In genomic region chr1:37474051-37474696, GRCh38 we compare ENCODE assay signal across 1 cellular context.
TF ChIP-seq lines count a peak whose summit lies in the region.

ZC3H12A (plus strand) TSS chr1:37474580; CDS start chr1:37475497, 917 bp downstream.

TF ChIP-seq in GM12878, 131 proteins besides CTCF, POLR2A, EP300 and RAD21 (continued from another document and continues in another):
- TF ChIP-seq SKIL (IDR thresholded peaks at IDR 0.05; ENCODE audit: low read depth, poor library complexity, severe bottlenecking) (no peak), JUND (IDR thresholded peaks at IDR 0.05; ENCODE audit: low read depth, low read length) (0 out of 2 replicates have a peak, but pooled peaks have one; percentile 8), MAX (IDR thresholded peaks at IDR 0.05; ENCODE audit: low read depth, low read length) (no peak), ZNF384 (IDR thresholded peaks at IDR 0.05; ENCODE audit: borderline replicate concordance, low read depth, low read length) (no peak), KDM1A (IDR thresholded peaks at IDR 0.05; ENCODE audit: borderline replicate concordance) (no peak), RELB (IDR thresholded peaks at IDR 0.05; ENCODE audit: low read depth) (no peak), SIN3A (IDR thresholded peaks at IDR 0.05; ENCODE audit: low read depth, low read length) (peak; percentile 61; the same call in 1 of the 2 replicates), CBX5 (IDR thresholded peaks at IDR 0.05; ENCODE audit: low read depth) (no peak), POLR2AphosphoS2 (IDR thresholded peaks at IDR 0.05; ENCODE audit: low read depth, low read length) (peak; percentile 97), EED (IDR thresholded peaks at IDR 0.05; ENCODE audit: low read depth) (no peak), CUX1 (IDR thresholded peaks at IDR 0.05; ENCODE audit: insufficient replicate concordance, low read depth, low read length) (no peak), MEF2B (IDR thresholded peaks at IDR 0.05; ENCODE audit: partially characterized antibody, poor library complexity, severe bottlenecking) (no peak), SMC3 (IDR thresholded peaks at IDR 0.05; ENCODE audit: borderline replicate concordance, low read length) (no peak), ATF7 (IDR thresholded peaks at IDR 0.05; ENCODE audit: low read depth) (no peak), YY1 (IDR thresholded peaks at IDR 0.05; ENCODE audit: low read depth, low read length) (peak; percentile 87), ATF2 (IDR thresholded peaks at IDR 0.05; ENCODE audit: low read length) (no peak), BRCA1 (IDR thresholded peaks at IDR 0.05; ENCODE audit: low read depth, low read length) (no peak), MTA3 (IDR thresholded peaks at IDR 0.05; ENCODE audit: borderline replicate concordance, low read length) (no peak), BMI1 (IDR thresholded peaks at IDR 0.05; ENCODE audit: borderline replicate concordance) (no peak), ZNF24 (IDR thresholded peaks at IDR 0.05) (no peak; the same call in 1 of the 2 replicates), MTA2 (IDR thresholded peaks at IDR 0.05; ENCODE audit: low read depth) (no peak), RFX5 (IDR thresholded peaks at IDR 0.05; ENCODE audit: low read depth, low read length) (no peak), KAT2A (conservative IDR thresholded peaks at IDR 0.05; ENCODE audit: control insufficient read depth, low read depth, low read length) (no peak), FOS (IDR thresholded peaks at IDR 0.05; ENCODE audit: borderline replicate concordance, extremely low read depth, insufficient read length) (no peak), HDAC2 (IDR thresholded peaks at IDR 0.05) (no peak), PRDM15 (CRISPR knock-in tag; IDR thresholded peaks at IDR 0.05) (no peak), ZBED1 (IDR thresholded peaks at IDR 0.05; ENCODE audit: borderline replicate concordance) (no peak), CBX3 (IDR thresholded peaks at IDR 0.05; ENCODE audit: borderline replicate concordance, low read depth) (no peak), CREB1 (IDR thresholded peaks at IDR 0.05; ENCODE audit: low read depth) (no peak), BHLHE40 (IDR thresholded peaks at IDR 0.05; ENCODE audit: borderline replicate concordance in 1 of 2, low read depth in 2 of 2, low read length in 1 of 2) (peak in 1 of 2 experiments; percentile 72; a peak in 2 of 4 replicates), SIX5 (IDR thresholded peaks at IDR 0.05; ENCODE audit: low read depth, low read length, severe bottlenecking) (no peak), SUPT20H (IDR thresholded peaks at IDR 0.05; ENCODE audit: borderline replicate concordance, control insufficient read depth, low read depth, low read length) (no peak), MXI1 (IDR thresholded peaks at IDR 0.05; ENCODE audit: low read depth, low read length) (peak; percentile 75)
- TF ChIP-seq, protein P1, sequence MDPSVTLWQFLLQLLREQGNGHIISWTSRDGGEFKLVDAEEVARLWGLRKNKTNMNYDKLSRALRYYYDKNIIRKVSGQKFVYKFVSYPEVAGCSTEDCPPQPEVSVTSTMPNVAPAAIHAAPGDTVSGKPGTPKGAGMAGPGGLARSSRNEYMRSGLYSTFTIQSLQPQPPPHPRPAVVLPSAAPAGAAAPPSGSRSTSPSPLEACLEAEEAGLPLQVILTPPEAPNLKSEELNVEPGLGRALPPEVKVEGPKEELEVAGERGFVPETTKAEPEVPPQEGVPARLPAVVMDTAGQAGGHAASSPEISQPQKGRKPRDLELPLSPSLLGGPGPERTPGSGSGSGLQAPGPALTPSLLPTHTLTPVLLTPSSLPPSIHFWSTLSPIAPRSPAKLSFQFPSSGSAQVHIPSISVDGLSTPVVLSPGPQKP (IDR thresholded peaks at IDR 0.05; ENCODE audit: low read depth, low read length), result no peak
- TF ChIP-seq, protein P2, sequence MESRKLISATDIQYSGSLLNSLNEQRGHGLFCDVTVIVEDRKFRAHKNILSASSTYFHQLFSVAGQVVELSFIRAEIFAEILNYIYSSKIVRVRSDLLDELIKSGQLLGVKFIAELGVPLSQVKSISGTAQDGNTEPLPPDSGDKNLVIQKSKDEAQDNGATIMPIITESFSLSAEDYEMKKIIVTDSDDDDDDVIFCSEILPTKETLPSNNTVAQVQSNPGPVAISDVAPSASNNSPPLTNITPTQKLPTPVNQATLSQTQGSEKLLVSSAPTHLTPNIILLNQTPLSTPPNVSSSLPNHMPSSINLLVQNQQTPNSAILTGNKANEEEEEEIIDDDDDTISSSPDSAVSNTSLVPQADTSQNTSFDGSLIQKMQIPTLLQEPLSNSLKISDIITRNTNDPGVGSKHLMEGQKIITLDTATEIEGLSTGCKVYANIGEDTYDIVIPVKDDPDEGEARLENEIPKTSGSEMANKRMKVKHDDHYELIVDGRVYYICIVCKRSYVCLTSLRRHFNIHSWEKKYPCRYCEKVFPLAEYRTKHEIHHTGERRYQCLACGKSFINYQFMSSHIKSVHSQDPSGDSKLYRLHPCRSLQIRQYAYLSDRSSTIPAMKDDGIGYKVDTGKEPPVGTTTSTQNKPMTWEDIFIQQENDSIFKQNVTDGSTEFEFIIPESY (IDR thresholded peaks at IDR 0.05), result no peak
- TF ChIP-seq, protein P3, sequence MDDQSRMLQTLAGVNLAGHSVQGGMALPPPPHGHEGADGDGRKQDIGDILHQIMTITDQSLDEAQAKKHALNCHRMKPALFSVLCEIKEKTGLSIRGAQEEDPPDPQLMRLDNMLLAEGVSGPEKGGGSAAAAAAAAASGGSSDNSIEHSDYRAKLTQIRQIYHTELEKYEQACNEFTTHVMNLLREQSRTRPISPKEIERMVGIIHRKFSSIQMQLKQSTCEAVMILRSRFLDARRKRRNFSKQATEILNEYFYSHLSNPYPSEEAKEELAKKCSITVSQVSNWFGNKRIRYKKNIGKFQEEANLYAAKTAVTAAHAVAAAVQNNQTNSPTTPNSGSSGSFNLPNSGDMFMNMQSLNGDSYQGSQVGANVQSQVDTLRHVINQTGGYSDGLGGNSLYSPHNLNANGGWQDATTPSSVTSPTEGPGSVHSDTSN (IDR thresholded peaks at IDR 0.05; ENCODE audit: insufficient replicate concordance, low read depth, low read length), result peak; percentile 22
- TF ChIP-seq, protein P4, sequence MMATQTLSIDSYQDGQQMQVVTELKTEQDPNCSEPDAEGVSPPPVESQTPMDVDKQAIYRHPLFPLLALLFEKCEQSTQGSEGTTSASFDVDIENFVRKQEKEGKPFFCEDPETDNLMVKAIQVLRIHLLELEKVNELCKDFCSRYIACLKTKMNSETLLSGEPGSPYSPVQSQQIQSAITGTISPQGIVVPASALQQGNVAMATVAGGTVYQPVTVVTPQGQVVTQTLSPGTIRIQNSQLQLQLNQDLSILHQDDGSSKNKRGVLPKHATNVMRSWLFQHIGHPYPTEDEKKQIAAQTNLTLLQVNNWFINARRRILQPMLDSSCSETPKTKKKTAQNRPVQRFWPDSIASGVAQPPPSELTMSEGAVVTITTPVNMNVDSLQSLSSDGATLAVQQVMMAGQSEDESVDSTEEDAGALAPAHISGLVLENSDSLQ (IDR thresholded peaks at IDR 0.05), result no peak
- TF ChIP-seq, protein P5, sequence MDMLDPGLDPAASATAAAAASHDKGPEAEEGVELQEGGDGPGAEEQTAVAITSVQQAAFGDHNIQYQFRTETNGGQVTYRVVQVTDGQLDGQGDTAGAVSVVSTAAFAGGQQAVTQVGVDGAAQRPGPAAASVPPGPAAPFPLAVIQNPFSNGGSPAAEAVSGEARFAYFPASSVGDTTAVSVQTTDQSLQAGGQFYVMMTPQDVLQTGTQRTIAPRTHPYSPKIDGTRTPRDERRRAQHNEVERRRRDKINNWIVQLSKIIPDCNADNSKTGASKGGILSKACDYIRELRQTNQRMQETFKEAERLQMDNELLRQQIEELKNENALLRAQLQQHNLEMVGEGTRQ (IDR thresholded peaks at IDR 0.05; ENCODE audit: borderline replicate concordance, low read depth, low read length), result no peak
